Comparison of ENCODE assay signal across 39 cellular contexts in genomic region chr3:171682743-171683142, GRCh38.
"Had no signal": no experiment of that assay in that cellular context is flagged by ENCODE, and none has a peak within 500 bp of the region (broad histone marks: within the 10 kb centered on the region; RNA-seq: fewer than 3 reads in every experiment).

No MANE protein-coding gene starts in this region.

- H3K27ac Mint-ChIP-seq: activated naive CD4-positive, alpha-beta T cell treated with anti-CD3 and anti-CD28 coated beads for 36 hours; activated naive CD4-positive, alpha-beta T cell treated with anti-CD3 and anti-CD28 coated beads, Interleukin-2, amount 10 ng/mL, durations not matched to agents 7 days and 5 days; activated naive CD4-positive, alpha-beta T cell treated with anti-CD3 and anti-CD28 coated beads, Interleukin-2, amount 50 U/mL, for 24 hours; activated naive CD4-positive, alpha-beta T cell treated with anti-CD3 and anti-CD28 coated beads, Interleukin-2, amount 50 U/mL, for 72 hours; activated naive CD8-positive, alpha-beta T cell; activated naive CD8-positive, alpha-beta T cell treated with anti-CD3 and anti-CD28 coated beads for 36 hours; activated naive CD8-positive, alpha-beta T cell treated with anti-CD3 and anti-CD28 coated beads, Interleukin-2, amount 10 ng/mL, durations not matched to agents 7 days and 5 days; activated naive CD8-positive, alpha-beta T cell treated with anti-CD3 and anti-CD28 coated beads, Interleukin-2, amount 50 U/mL, for 24 hours; activated T-cell treated with anti-CD3 and anti-CD28 coated beads, Interleukin-2, amount 50 U/mL, for 24 hours; activated T-cell treated with anti-CD3 and anti-CD28 coated beads, Interleukin-2, amount 50 U/mL, for 72 hours; activated T-helper 1 cell treated with anti-CD3 and anti-CD28 coated beads, Interleukin-12 subunit alpha, Interleukin-12 subunit beta, Interleukin-2, Interleukin-4 antibody, amounts not matched to agents 30 ng/mL and 10 ng/mL and 1 ng/mL, durations not matched to agents 14 hours and 24 hours and 36 hours; activated T-helper 17 cell treated with anti-CD3 and anti-CD28 coated beads, Interleukin-2, amount 50 U/mL, for 72 hours; activated T-helper 2 cell treated with anti-CD3 and anti-CD28 coated beads, Interferon-gamma antibody, Interleukin-2, Interleukin-4, amounts not matched to agents 10 μg/mL and 5 μg/mL and 100 μg/mL, durations not matched to agents 14 hours and 24 hours and 36 hours; brain had no signal

- H3K27ac ChIP-seq: adrenal gland, ascending aorta, body of pancreas, breast epithelium, cardiac muscle cell had no signal

- H3K4me3 Mint-ChIP-seq: activated naive CD4-positive, alpha-beta T cell treated with anti-CD3 and anti-CD28 coated beads for 36 hours; activated naive CD4-positive, alpha-beta T cell treated with anti-CD3 and anti-CD28 coated beads, Interleukin-2, amount 10 ng/mL, durations not matched to agents 7 days and 5 days; activated naive CD4-positive, alpha-beta T cell treated with anti-CD3 and anti-CD28 coated beads, Interleukin-2, amount 50 U/mL, for 24 hours; activated naive CD8-positive, alpha-beta T cell; activated naive CD8-positive, alpha-beta T cell treated with anti-CD3 and anti-CD28 coated beads for 36 hours; activated naive CD8-positive, alpha-beta T cell treated with anti-CD3 and anti-CD28 coated beads, Interleukin-2, amount 10 ng/mL, durations not matched to agents 7 days and 5 days; activated naive CD8-positive, alpha-beta T cell treated with anti-CD3 and anti-CD28 coated beads, Interleukin-2, amount 50 U/mL, for 24 hours; activated T-cell treated with anti-CD3 and anti-CD28 coated beads, Interleukin-2, amount 50 U/mL, for 24 hours; activated T-cell treated with anti-CD3 and anti-CD28 coated beads, Interleukin-2, amount 50 U/mL, for 4 hours; activated T-cell treated with anti-CD3 and anti-CD28 coated beads, Interleukin-2, amount 50 U/mL, for 72 hours; activated T-helper 1 cell treated with anti-CD3 and anti-CD28 coated beads, Interleukin-12 subunit alpha, Interleukin-12 subunit beta, Interleukin-2, Interleukin-4 antibody, amounts not matched to agents 30 ng/mL and 10 ng/mL and 1 ng/mL, durations not matched to agents 14 hours and 24 hours and 36 hours; activated T-helper 17 cell treated with anti-CD3 and anti-CD28 coated beads, Interleukin-2, amount 50 U/mL, for 72 hours; brain; central memory CD8-positive, alpha-beta T cell had no signal

- H3K4me1 Mint-ChIP-seq: activated naive CD4-positive, alpha-beta T cell treated with anti-CD3 and anti-CD28 coated beads, Interleukin-2, amount 10 ng/mL, durations not matched to agents 7 days and 5 days; activated naive CD4-positive, alpha-beta T cell treated with anti-CD3 and anti-CD28 coated beads, Interleukin-2, amount 50 U/mL, for 24 hours; activated naive CD8-positive, alpha-beta T cell treated with anti-CD3 and anti-CD28 coated beads for 36 hours; activated naive CD8-positive, alpha-beta T cell treated with anti-CD3 and anti-CD28 coated beads, Interleukin-2, amount 10 ng/mL, durations not matched to agents 7 days and 5 days; activated naive CD8-positive, alpha-beta T cell treated with anti-CD3 and anti-CD28 coated beads, Interleukin-2, amount 50 U/mL, for 24 hours; activated T-helper 17 cell treated with anti-CD3 and anti-CD28 coated beads, Interleukin-2, amount 50 U/mL, for 72 hours; brain; central memory CD8-positive, alpha-beta T cell had no signal

- ATAC-seq: activated naive CD4-positive, alpha-beta T cell treated with anti-CD3 and anti-CD28 coated beads, Interleukin-2, amount 50 U/mL, for 72 hours; activated naive CD8-positive, alpha-beta T cell treated with anti-CD3 and anti-CD28 coated beads, Interleukin-2, amount 50 U/mL, for 24 hours; activated T-cell treated with anti-CD3 and anti-CD28 coated beads, Interleukin-2, amount 50 U/mL, for 4 hours; activated T-cell treated with anti-CD3 and anti-CD28 coated beads, Interleukin-2, amount 50 U/mL, for 72 hours; activated T-helper 17 cell treated with anti-CD3 and anti-CD28 coated beads, Interleukin-2, amount 50 U/mL, for 72 hours; body of pancreas had no signal

- H3K9me3 ChIP-seq: adrenal gland, ascending aorta, body of pancreas, breast epithelium had no signal

- FAIRE-seq: astrocyte, bronchial epithelial cell had no signal

- H3K9me3 Mint-ChIP-seq: activated naive CD4-positive, alpha-beta T cell treated with anti-CD3 and anti-CD28 coated beads for 36 hours; activated naive CD4-positive, alpha-beta T cell treated with anti-CD3 and anti-CD28 coated beads, Interleukin-2, amount 10 ng/mL, durations not matched to agents 7 days and 5 days; activated naive CD4-positive, alpha-beta T cell treated with anti-CD3 and anti-CD28 coated beads, Interleukin-2, amount 50 U/mL, for 24 hours; activated naive CD4-positive, alpha-beta T cell treated with anti-CD3 and anti-CD28 coated beads, Interleukin-2, amount 50 U/mL, for 72 hours; activated naive CD8-positive, alpha-beta T cell treated with anti-CD3 and anti-CD28 coated beads for 36 hours; activated naive CD8-positive, alpha-beta T cell treated with anti-CD3 and anti-CD28 coated beads, Interleukin-2, amount 10 ng/mL, durations not matched to agents 7 days and 5 days; activated naive CD8-positive, alpha-beta T cell treated with anti-CD3 and anti-CD28 coated beads, Interleukin-2, amount 50 U/mL, for 24 hours; activated T-cell treated with anti-CD3 and anti-CD28 coated beads, Interleukin-2, amount 50 U/mL, for 24 hours; activated T-cell treated with anti-CD3 and anti-CD28 coated beads, Interleukin-2, amount 50 U/mL, for 4 hours; activated T-cell treated with anti-CD3 and anti-CD28 coated beads, Interleukin-2, amount 50 U/mL, for 72 hours; activated T-helper 1 cell treated with anti-CD3 and anti-CD28 coated beads, Interleukin-12 subunit alpha, Interleukin-12 subunit beta, Interleukin-2, Interleukin-4 antibody, amounts not matched to agents 30 ng/mL and 10 ng/mL and 1 ng/mL, durations not matched to agents 14 hours and 24 hours and 36 hours; activated T-helper 17 cell treated with anti-CD3 and anti-CD28 coated beads, Interleukin-2, amount 50 U/mL, for 72 hours; activated T-helper 2 cell treated with anti-CD3 and anti-CD28 coated beads, Interferon-gamma antibody, Interleukin-2, Interleukin-4, amounts not matched to agents 10 μg/mL and 5 μg/mL and 100 μg/mL, durations not matched to agents 14 hours and 24 hours and 36 hours; central memory CD8-positive, alpha-beta T cell had no signal

- H3K36me3 Mint-ChIP-seq: activated naive CD4-positive, alpha-beta T cell treated with anti-CD3 and anti-CD28 coated beads, Interleukin-2, amount 10 ng/mL, durations not matched to agents 7 days and 5 days; activated naive CD4-positive, alpha-beta T cell treated with anti-CD3 and anti-CD28 coated beads, Interleukin-2, amount 50 U/mL, for 24 hours; activated naive CD4-positive, alpha-beta T cell treated with anti-CD3 and anti-CD28 coated beads, Interleukin-2, amount 50 U/mL, for 72 hours; activated naive CD8-positive, alpha-beta T cell; activated naive CD8-positive, alpha-beta T cell treated with anti-CD3 and anti-CD28 coated beads for 36 hours; activated naive CD8-positive, alpha-beta T cell treated with anti-CD3 and anti-CD28 coated beads, Interleukin-2, amount 10 ng/mL, durations not matched to agents 7 days and 5 days had no signal

- H3K4me3 ChIP-seq: adrenal gland, ascending aorta, body of pancreas, breast epithelium, cardiac muscle cell had no signal

- DNase-seq: activated effector memory CD4-positive, alpha-beta T cell treated with anti-CD3 and anti-CD28 coated beads, Interleukin-2, amount 50 U/mL, for 16 hours; activated effector memory CD4-positive, alpha-beta T cell treated with Interleukin-2 at 50 U/mL for 16 hours; activated gamma-delta T cell; activated gamma-delta T cell treated with Interleukin-2 at 50 U/mL for 16 hours; activated naive CD4-positive, alpha-beta T cell; activated naive CD4-positive, alpha-beta T cell treated with anti-CD3 and anti-CD28 coated beads for 36 hours; activated naive CD4-positive, alpha-beta T cell treated with anti-CD3 and anti-CD28 coated beads, Interleukin-2, amount 10 ng/mL, durations not matched to agents 7 days and 5 days; activated naive CD4-positive, alpha-beta T cell treated with anti-CD3 and anti-CD28 coated beads, Interleukin-2, amount 50 U/mL, for 16 hours; activated naive CD4-positive, alpha-beta T cell treated with Interleukin-2 at 50 U/mL for 16 hours; activated naive CD8-positive, alpha-beta T cell treated with anti-CD3 and anti-CD28 coated beads for 36 hours; activated naive CD8-positive, alpha-beta T cell treated with anti-CD3 and anti-CD28 coated beads, Interleukin-2, amount 10 ng/mL, durations not matched to agents 7 days and 5 days; activated naive CD8-positive, alpha-beta T cell treated with anti-CD3 and anti-CD28 coated beads, Interleukin-2, amount 50 U/mL, for 24 hours; activated T-cell treated with anti-CD3 and anti-CD28 coated beads, Interleukin-2, amount 50 U/mL, for 1 hour; activated T-cell treated with anti-CD3 and anti-CD28 coated beads, Interleukin-2, amount 50 U/mL, for 24 hours; activated T-cell treated with anti-CD3 and anti-CD28 coated beads, Interleukin-2, amount 50 U/mL, for 4 hours; activated T-cell treated with anti-CD3 and anti-CD28 coated beads, Interleukin-2, amount 50 U/mL, for 48 hours; activated T-cell treated with anti-CD3 and anti-CD28 coated beads, Interleukin-2, amount 50 U/mL, for 72 hours; adrenal gland; amniotic stem cell; amygdala; anterior cingulate cortex; aorta; body of pancreas; caudate nucleus; central memory CD4-positive, alpha-beta T cell; cerebellar nuclear complex had no signal

- H3K36me3 ChIP-seq: breast epithelium had no signal

- H3K4me1 ChIP-seq: ascending aorta, breast epithelium had no signal

- H3K27me3 ChIP-seq: adrenal gland, ascending aorta, body of pancreas, breast epithelium, cardiac muscle cell had no signal

- H3K27me3 Mint-ChIP-seq: activated T-helper 17 cell treated with anti-CD3 and anti-CD28 coated beads, Interleukin-2, amount 50 U/mL, for 72 hours; brain had no signal
